In the genomic region with DNA sequence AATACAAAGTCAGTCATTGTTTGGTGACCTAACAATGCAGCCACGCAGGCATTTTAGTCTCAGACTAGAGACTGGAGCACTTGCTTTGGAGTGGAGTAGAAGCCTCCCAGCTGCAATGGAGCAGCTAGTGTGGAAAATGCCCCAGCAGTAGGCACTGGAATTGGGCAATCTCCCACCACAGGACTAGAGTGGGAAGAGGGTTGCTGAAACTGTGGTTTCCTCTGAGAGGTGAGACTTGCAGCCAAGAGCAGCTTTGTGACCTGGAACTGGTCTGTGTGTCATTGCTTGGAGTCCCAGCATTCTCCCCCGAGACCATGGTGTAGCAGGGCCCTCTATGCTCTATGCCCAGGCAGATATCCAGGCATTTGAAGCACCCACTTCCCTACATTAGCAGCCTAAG, we compare ENCODE assay signal across 14 cellular contexts.
DNase-seq lines count a peak whose midpoint lies in the region; ATAC-seq and TF ChIP-seq lines count a peak whose summit lies in the region.
"Had no signal": no experiment of that assay in that cellular context is flagged by ENCODE, and none has a peak within 500 bp of the region (broad histone marks: within the 10 kb centered on the region; RNA-seq: fewer than 3 reads in every experiment).

No MANE protein-coding gene starts in this region.

- peaks cover 23% of the 10 kb centered on the region for H3K9me3 Mint-ChIP-seq in osteocyte (ENCODE audit: unreplicated experiment)

- H3K4me1 ChIP-seq in BLaER1 (peaks cover 19% of the 10 kb centered on the region), mucosa of descending colon (ENCODE audit: low read depth) (no peaks in the 10 kb centered on the region), left ventricle myocardium inferior (no peaks in the 10 kb centered on the region)
- H3K4me1 ChIP-seq: Caco-2, HAP-1 had no signal

- TF ChIP-seq CTCF in osteocyte (IDR thresholded peaks at IDR 0.05): no peak
- TF ChIP-seq CTCF in mucosa of descending colon (IDR thresholded peaks at IDR 0.05): no peak
- no peak for TF ChIP-seq CTCF in left ventricle myocardium inferior (IDR thresholded peaks at IDR 0.05; ENCODE audit: borderline replicate concordance)

- no peak overlapping the region for H3K9ac ChIP-seq in BLaER1
- H3K9ac ChIP-seq: GM23248 had no signal

- H3K4me3 ChIP-seq in BLaER1 (no peak overlapping the region), mucosa of descending colon (no peak overlapping the region), left ventricle myocardium inferior (no peak overlapping the region)
- H3K4me3 ChIP-seq: GM23248, HAP-1 had no signal

- DNase-seq in Kasumi-1 (lab: John Stamatoyannopoulos, UW) (peak; percentile 8 to 34), MV-4-11 (lab: John Stamatoyannopoulos, UW) (peak; percentile 98), SKM-1 (lab: John Stamatoyannopoulos, UW; ENCODE audit: unreplicated experiment) (peak; percentile 85), osteocyte (ENCODE audit: extremely low spot score, unreplicated experiment) (no peak), mucosa of descending colon (no peak), left ventricle myocardium inferior (no peak), NCI-H1436 (lab: John Stamatoyannopoulos, UW) (no peak)
- DNase-seq: 8988T; Caco-2; CD4-positive, alpha-beta T cell; GM23248 had no signal

- H3K27me3 ChIP-seq in BLaER1: no peaks in the 10 kb centered on the region
- peaks cover 10% of the 10 kb centered on the region for H3K27me3 ChIP-seq in left ventricle myocardium inferior (ENCODE audit: low read depth)

- H3K4me1 Mint-ChIP-seq in osteocyte (ENCODE audit: unreplicated experiment): peaks cover under 1% of the 10 kb centered on the region

- no peak for ATAC-seq in mucosa of descending colon

- no peak overlapping the region for H3K27ac ChIP-seq in BLaER1
- no peak overlapping the region for H3K27ac ChIP-seq in left ventricle myocardium inferior (replicated peaks)
- H3K27ac ChIP-seq: C4-2B, GM23248 had no signal

- H3K9me3 ChIP-seq in BLaER1: peaks cover 42% of the 10 kb centered on the region
- H3K9me3 ChIP-seq in mucosa of descending colon: peaks cover 7% of the 10 kb centered on the region
- peaks cover 63% of the 10 kb centered on the region for H3K9me3 ChIP-seq in left ventricle myocardium inferior (replicated peaks)
- H3K9me3 ChIP-seq: HAP-1 had no signal

- H4K20me1 ChIP-seq in BLaER1: no peaks in the 10 kb centered on the region

- no peaks in the 10 kb centered on the region for H3K27me3 Mint-ChIP-seq in osteocyte (ENCODE audit: unreplicated experiment)
- H3K27me3 Mint-ChIP-seq: CD4-positive, alpha-beta T cell had no signal

- 0 out of 2 replicates have a peak overlapping the region, but pooled peaks have one; percentile 23 for H3K4me2 ChIP-seq in BLaER1

- H3K36me3 ChIP-seq in BLaER1: no peaks in the 10 kb centered on the region
- H3K36me3 ChIP-seq in mucosa of descending colon (ENCODE audit: low read depth): no peaks in the 10 kb centered on the region
- no peaks in the 10 kb centered on the region for H3K36me3 ChIP-seq in left ventricle myocardium inferior
- H3K36me3 ChIP-seq: HAP-1 had no signal

- H3K27ac Mint-ChIP-seq in osteocyte (ENCODE audit: unreplicated experiment): no peak overlapping the region
- H3K27ac Mint-ChIP-seq: CD4-positive, alpha-beta T cell had no signal

- H3K36me3 Mint-ChIP-seq in osteocyte (ENCODE audit: unreplicated experiment): no peaks in the 10 kb centered on the region

- no peak overlapping the region for H3K4me3 Mint-ChIP-seq in osteocyte (ENCODE audit: unreplicated experiment)
- H3K4me3 Mint-ChIP-seq: CD4-positive, alpha-beta T cell had no signal

- intact Hi-C loops in mucosa of descending colon (cut with DNase I, micrococcal nuclease) (no loop called here), left ventricle myocardium inferior (cut with micrococcal nuclease) (no loop called here)

Comparison
In these comparisons a context has a peak if more than half of its experiments do, and no peak if none do; other contexts are left out.
1. DNase-seq: peak in Kasumi-1 (2 of 2), MV-4-11 (single experiment) and SKM-1 (single experiment); none in osteocyte (single experiment), mucosa of descending colon (0 of 3), left ventricle myocardium inferior (single experiment) and NCI-H1436 (single experiment).